1 cellular context compared by ENCODE assay signal in the genomic region with DNA sequence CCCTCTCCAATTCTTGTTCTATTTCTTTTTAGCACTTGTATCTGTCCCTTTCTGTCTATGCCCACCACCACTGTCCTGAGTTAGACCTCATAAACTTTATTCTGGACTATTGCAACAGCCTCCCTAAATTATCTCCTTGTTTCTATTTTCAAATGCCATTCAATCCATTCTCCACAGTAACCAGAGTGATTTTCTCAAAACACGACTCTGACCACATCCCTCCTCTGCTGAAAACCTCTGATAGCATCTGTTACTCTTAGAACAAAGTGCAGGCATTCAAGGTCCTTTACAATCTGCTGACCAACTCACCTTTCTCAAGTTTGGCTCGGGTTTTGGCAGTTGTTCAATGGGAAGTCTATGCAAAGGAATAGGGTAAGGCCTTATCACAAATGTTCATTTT.
TF ChIP-seq lines count a peak whose summit lies in the region.

No MANE protein-coding gene starts in this region.

TF ChIP-seq in HepG2, 621 proteins besides CTCF, POLR2A, EP300 and RAD21:
- TF ChIP-seq ZNF207 (IDR thresholded peaks at IDR 0.05; ENCODE audit: borderline replicate concordance) (no peak), ZNF451 (CRISPR knock-in tag; IDR thresholded peaks at IDR 0.05) (no peak), RBM39 (IDR thresholded peaks at IDR 0.05; ENCODE audit: low read depth, low read length, poor library complexity, severe bottlenecking) (no peak), RXRA (CRISPR knock-in tag; IDR thresholded peaks at IDR 0.05) (no peak), NBN (conservative IDR thresholded peaks at IDR 0.05) (no peak), SP5 (CRISPR knock-in tag; IDR thresholded peaks at IDR 0.05; ENCODE audit: borderline replicate concordance, low read depth) (no peak), MEF2D (CRISPR knock-in tag; IDR thresholded peaks at IDR 0.05) (no peak), THYN1 (CRISPR knock-in tag; IDR thresholded peaks at IDR 0.05; ENCODE audit: borderline replicate concordance, low read depth) (no peak), ZNF850 (CRISPR knock-in tag; conservative IDR thresholded peaks at IDR 0.05) (no peak), GATAD2A (CRISPR knock-in tag; IDR thresholded peaks at IDR 0.05) (no peak), ZNF776 (CRISPR knock-in tag; IDR thresholded peaks at IDR 0.05) (no peak)
- TF ChIP-seq, protein P1, sequence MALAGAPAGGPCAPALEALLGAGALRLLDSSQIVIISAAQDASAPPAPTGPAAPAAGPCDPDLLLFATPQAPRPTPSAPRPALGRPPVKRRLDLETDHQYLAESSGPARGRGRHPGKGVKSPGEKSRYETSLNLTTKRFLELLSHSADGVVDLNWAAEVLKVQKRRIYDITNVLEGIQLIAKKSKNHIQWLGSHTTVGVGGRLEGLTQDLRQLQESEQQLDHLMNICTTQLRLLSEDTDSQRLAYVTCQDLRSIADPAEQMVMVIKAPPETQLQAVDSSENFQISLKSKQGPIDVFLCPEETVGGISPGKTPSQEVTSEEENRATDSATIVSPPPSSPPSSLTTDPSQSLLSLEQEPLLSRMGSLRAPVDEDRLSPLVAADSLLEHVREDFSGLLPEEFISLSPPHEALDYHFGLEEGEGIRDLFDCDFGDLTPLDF (CRISPR knock-in tag; IDR thresholded peaks at IDR 0.05), result no peak
- TF ChIP-seq, protein P2, sequence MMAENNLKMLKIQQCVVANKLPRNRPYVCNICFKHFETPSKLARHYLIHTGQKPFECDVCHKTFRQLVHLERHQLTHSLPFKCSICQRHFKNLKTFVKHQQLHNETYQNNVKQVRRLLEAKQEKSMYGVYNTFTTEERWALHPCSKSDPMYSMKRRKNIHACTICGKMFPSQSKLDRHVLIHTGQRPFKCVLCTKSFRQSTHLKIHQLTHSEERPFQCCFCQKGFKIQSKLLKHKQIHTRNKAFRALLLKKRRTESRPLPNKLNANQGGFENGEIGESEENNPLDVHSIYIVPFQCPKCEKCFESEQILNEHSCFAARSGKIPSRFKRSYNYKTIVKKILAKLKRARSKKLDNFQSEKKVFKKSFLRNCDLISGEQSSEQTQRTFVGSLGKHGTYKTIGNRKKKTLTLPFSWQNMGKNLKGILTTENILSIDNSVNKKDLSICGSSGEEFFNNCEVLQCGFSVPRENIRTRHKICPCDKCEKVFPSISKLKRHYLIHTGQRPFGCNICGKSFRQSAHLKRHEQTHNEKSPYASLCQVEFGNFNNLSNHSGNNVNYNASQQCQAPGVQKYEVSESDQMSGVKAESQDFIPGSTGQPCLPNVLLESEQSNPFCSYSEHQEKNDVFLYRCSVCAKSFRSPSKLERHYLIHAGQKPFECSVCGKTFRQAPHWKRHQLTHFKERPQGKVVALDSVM (CRISPR knock-in tag; IDR thresholded peaks at IDR 0.05), result no peak
- TF ChIP-seq, protein P3, sequence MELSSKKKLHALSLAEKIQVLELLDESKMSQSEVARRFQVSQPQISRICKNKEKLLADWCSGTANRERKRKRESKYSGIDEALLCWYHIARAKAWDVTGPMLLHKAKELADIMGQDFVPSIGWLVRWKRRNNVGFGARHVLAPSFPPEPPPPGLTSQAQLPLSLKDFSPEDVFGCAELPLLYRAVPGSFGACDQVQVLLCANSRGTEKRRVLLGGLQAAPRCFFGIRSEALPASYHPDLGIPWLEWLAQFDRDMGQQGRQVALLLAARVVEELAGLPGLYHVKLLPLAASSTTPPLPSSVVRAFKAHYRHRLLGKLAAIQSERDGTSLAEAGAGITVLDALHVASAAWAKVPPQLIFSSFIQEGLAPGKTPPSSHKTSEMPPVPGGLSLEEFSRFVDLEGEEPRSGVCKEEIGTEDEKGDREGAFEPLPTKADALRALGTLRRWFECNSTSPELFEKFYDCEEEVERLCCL (CRISPR knock-in tag; IDR thresholded peaks at IDR 0.05; ENCODE audit: borderline replicate concordance), result no peak
- TF ChIP-seq, protein P4, sequence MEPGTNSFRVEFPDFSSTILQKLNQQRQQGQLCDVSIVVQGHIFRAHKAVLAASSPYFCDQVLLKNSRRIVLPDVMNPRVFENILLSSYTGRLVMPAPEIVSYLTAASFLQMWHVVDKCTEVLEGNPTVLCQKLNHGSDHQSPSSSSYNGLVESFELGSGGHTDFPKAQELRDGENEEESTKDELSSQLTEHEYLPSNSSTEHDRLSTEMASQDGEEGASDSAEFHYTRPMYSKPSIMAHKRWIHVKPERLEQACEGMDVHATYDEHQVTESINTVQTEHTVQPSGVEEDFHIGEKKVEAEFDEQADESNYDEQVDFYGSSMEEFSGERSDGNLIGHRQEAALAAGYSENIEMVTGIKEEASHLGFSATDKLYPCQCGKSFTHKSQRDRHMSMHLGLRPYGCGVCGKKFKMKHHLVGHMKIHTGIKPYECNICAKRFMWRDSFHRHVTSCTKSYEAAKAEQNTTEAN (CRISPR knock-in tag; conservative IDR thresholded peaks at IDR 0.05), result no peak
